In the genomic region with DNA sequence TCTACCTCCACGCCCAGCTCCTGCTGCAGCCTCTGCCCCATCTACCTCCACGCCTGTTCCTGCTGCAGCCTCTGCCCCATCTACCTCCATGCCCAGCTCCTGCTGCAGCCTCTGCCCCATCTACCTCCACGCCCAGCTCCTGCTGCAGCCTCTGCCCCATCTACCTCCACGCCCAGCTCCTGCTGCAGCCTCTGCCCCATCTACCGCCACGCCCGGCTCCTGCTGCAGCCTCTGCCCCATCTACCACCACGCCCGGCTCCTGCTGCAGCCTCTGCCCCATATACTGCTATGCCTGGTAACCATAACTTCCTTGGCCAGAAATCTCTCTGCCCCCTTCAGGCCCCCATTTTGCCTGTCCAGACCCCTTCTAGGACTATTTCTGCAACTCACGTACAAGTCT, we compare ENCODE assay signal across 14 cellular contexts. TPM values are rescaled to one million over a fixed set of nuclear protein-coding genes. Genes with fewer than 3 reads are reported as not detected.
A peak's percentile ranks its signal among the peaks of the same experiment; 100 is the strongest.
DNase-seq lines count a peak whose midpoint lies in the region; ATAC-seq, FAIRE-seq and TF ChIP-seq lines count a peak whose summit lies in the region.
"Not testable (repeated sequence)": the region's sequence is repeated elsewhere in the genome, so short reads cannot be mapped to it uniquely, and the experiment has no call there.
"Had no signal": no experiment of that assay in that cellular context is flagged by ENCODE, and none has a peak within 500 bp of the region (broad histone marks: within the 10 kb centered on the region; RNA-seq: fewer than 3 reads in every experiment).

No MANE protein-coding gene starts in this region.

- TF ChIP-seq CTCF in CD4-positive, alpha-beta T cell (IDR thresholded peaks at IDR 0.05); mucosa of descending colon (IDR thresholded peaks at IDR 0.05): not testable (repeated sequence)

- not testable (repeated sequence) for FAIRE-seq in small intestine (lab: Jason Lieb, UNC)
- FAIRE-seq in urothelium cell line (lab: Jason Lieb, UNC): peak; percentile 13

- peaks cover 17% of the 10 kb centered on the region for H3K36me3 Mint-ChIP-seq in CD4-positive, alpha-beta T cell (ENCODE audit: low read depth)
- not testable (repeated sequence) for H3K36me3 Mint-ChIP-seq in T-cell
- peaks cover 29% of the 10 kb centered on the region for H3K36me3 Mint-ChIP-seq in activated CD4-positive, alpha-beta T cell treated with anti-CD3 and anti-CD28 coated beads, Interleukin-2, amount 10 ng/mL, durations not matched to agents 24 days and 14 days (ENCODE audit: low read depth)
- peaks cover 42% of the 10 kb centered on the region for H3K36me3 Mint-ChIP-seq in activated T-helper 17 cell treated with anti-CD3 and anti-CD28 coated beads, Interleukin-2, amount 50 U/mL, for 72 hours (ENCODE audit: low read depth)
- peaks cover 56% of the 10 kb centered on the region for H3K36me3 Mint-ChIP-seq in effector memory CD8-positive, alpha-beta T cell (ENCODE audit: insufficient read depth)

- POLR2A ChIA-PET in CD4-positive, alpha-beta T cell (lab: Charles Lee): interaction anchor here (1.1 to 3.0 kb wide), 2 partner anchors 11 to 13 kb away, joined by 4 to 22 read pairs; partner anchors contain the start of gene ADAM8
- POLR2A ChIA-PET in T-cell (lab: Charles Lee): interaction anchor here in 1 of 2 donors (0.7 kb wide), 1 partner anchor 8 kb away, joined by 3 read pairs; no protein-coding TSS in a partner anchor

- peak overlapping the region; percentile 73 for H3K4me3 Mint-ChIP-seq in CD4-positive, alpha-beta T cell
- H3K4me3 Mint-ChIP-seq in T-cell: peak overlapping the region in 1 of 3 donors; percentile 57
- peak overlapping the region; percentile 60 for H3K4me3 Mint-ChIP-seq in activated CD4-positive, alpha-beta T cell treated with anti-CD3 and anti-CD28 coated beads, Interleukin-2, amount 10 ng/mL, durations not matched to agents 24 days and 14 days
- not testable (repeated sequence) for H3K4me3 Mint-ChIP-seq in activated T-helper 17 cell treated with anti-CD3 and anti-CD28 coated beads, Interleukin-2, amount 50 U/mL, for 72 hours
- peak overlapping the region; percentile 62 to 64 for H3K4me3 Mint-ChIP-seq in effector memory CD8-positive, alpha-beta T cell

- DNase-seq in CD4-positive, alpha-beta T cell; T-cell; activated CD4-positive, alpha-beta T cell treated with anti-CD3 and anti-CD28 coated beads, Interleukin-2, amount 10 ng/mL, durations not matched to agents 24 days and 14 days; effector memory CD8-positive, alpha-beta T cell; urothelium cell line (ENCODE audit: low spot score): not testable (repeated sequence)
- peak in 2 of 3 donors; percentile 65 to 71 for DNase-seq in mucosa of descending colon
- DNase-seq in small intestine: peak; percentile 63

- H3K4me1 Mint-ChIP-seq in CD4-positive, alpha-beta T cell (ENCODE audit: low read depth): peaks cover 52% of the 10 kb centered on the region
- H3K4me1 Mint-ChIP-seq in T-cell: peaks cover 43 to 52% (median 46%) of the 10 kb centered on the region in 3 donors
- peaks cover 40% of the 10 kb centered on the region for H3K4me1 Mint-ChIP-seq in activated CD4-positive, alpha-beta T cell treated with anti-CD3 and anti-CD28 coated beads, Interleukin-2, amount 10 ng/mL, durations not matched to agents 24 days and 14 days
- H3K4me1 Mint-ChIP-seq in activated T-helper 17 cell treated with anti-CD3 and anti-CD28 coated beads, Interleukin-2, amount 50 U/mL, for 72 hours: not testable (repeated sequence)
- H3K4me1 Mint-ChIP-seq in effector memory CD8-positive, alpha-beta T cell (ENCODE audit: low read depth in 2 of 2): peaks cover 38 to 45% of the 10 kb centered on the region in 2 donors

- H3K27ac ChIP-seq in CD4-positive, alpha-beta T cell (ENCODE audit: low read depth, low read length); small intestine (ENCODE audit: low read depth in 1 of 2, low read length in 1 of 2): not testable (repeated sequence)

- intact Hi-C loops in CD4-positive, alpha-beta T cell (cut with DNase I, micrococcal nuclease): loop anchor here in 1 of 2 experiments (10.0 kb wide), 1 partner anchor 960 kb away; the partner anchor contains the start of gene STK32C
- intact Hi-C loops in activated CD4-positive, alpha-beta T cell treated with anti-CD3 and anti-CD28 coated beads, Interleukin-2, amount 10 ng/mL, durations not matched to agents 24 days and 14 days (cut with micrococcal nuclease); mucosa of descending colon (cut with DNase I, micrococcal nuclease): not testable (repeated sequence)

- H3K27ac Mint-ChIP-seq in CD4-positive, alpha-beta T cell: peak overlapping the region; percentile 56
- peak overlapping the region; percentile 69 to 76 for H3K27ac Mint-ChIP-seq in T-cell
- H3K27ac Mint-ChIP-seq in activated CD4-positive, alpha-beta T cell treated with anti-CD3 and anti-CD28 coated beads, Interleukin-2, amount 10 ng/mL, durations not matched to agents 24 days and 14 days: not testable (repeated sequence)
- H3K27ac Mint-ChIP-seq in activated T-helper 17 cell treated with anti-CD3 and anti-CD28 coated beads, Interleukin-2, amount 50 U/mL, for 72 hours: peak overlapping the region; percentile 41
- H3K27ac Mint-ChIP-seq in effector memory CD8-positive, alpha-beta T cell: peak overlapping the region in 1 of 2 donors; percentile 75

- not testable (repeated sequence) for H3K9me3 ChIP-seq in CD4-positive, alpha-beta T cell (ENCODE audit: control insufficient read depth, low read length); mucosa of descending colon; small intestine (ENCODE audit: control insufficient read depth, low read depth)

- not testable (repeated sequence) for H3K4me3 ChIP-seq in mucosa of descending colon; small intestine (ENCODE audit: low read depth in 1 of 2, low read length in 2 of 2)

- H3K27me3 ChIP-seq in CD4-positive, alpha-beta T cell (ENCODE audit: control insufficient read depth, insufficient read depth, low read length); small intestine (ENCODE audit: control insufficient read depth in 2 of 2, insufficient read depth in 2 of 2, low read length in 2 of 2): not testable (repeated sequence)

- not testable (repeated sequence) for H3K27me3 Mint-ChIP-seq in CD4-positive, alpha-beta T cell; T-cell; activated CD4-positive, alpha-beta T cell treated with anti-CD3 and anti-CD28 coated beads, Interleukin-2, amount 10 ng/mL, durations not matched to agents 24 days and 14 days; activated T-helper 17 cell treated with anti-CD3 and anti-CD28 coated beads, Interleukin-2, amount 50 U/mL, for 72 hours; effector memory CD8-positive, alpha-beta T cell

- CTCF ChIA-PET in CD4-positive, alpha-beta T cell (lab: Charles Lee); T-cell (lab: Charles Lee): not testable (repeated sequence)

- ATAC-seq in CD4-positive, alpha-beta T cell (ENCODE audit: poor library complexity); T-cell (replicated peaks in 1 of 4); activated T-helper 17 cell treated with anti-CD3 and anti-CD28 coated beads, Interleukin-2, amount 50 U/mL, for 72 hours (replicated peaks); effector memory CD8-positive, alpha-beta T cell (replicated peaks); mucosa of descending colon: not testable (repeated sequence)

- H3K4me1 ChIP-seq in mucosa of descending colon (ENCODE audit: low read depth): peaks cover 31% of the 10 kb centered on the region
- H3K4me1 ChIP-seq in small intestine (ENCODE audit: control insufficient read depth in 2 of 2, insufficient read depth in 1 of 2, low read depth in 1 of 2, low read length in 1 of 2): not testable (repeated sequence)

- H3K9me3 Mint-ChIP-seq in CD4-positive, alpha-beta T cell; T-cell; activated CD4-positive, alpha-beta T cell treated with anti-CD3 and anti-CD28 coated beads, Interleukin-2, amount 10 ng/mL, durations not matched to agents 24 days and 14 days; activated T-helper 17 cell treated with anti-CD3 and anti-CD28 coated beads, Interleukin-2, amount 50 U/mL, for 72 hours; effector memory CD8-positive, alpha-beta T cell: not testable (repeated sequence)

- H3K36me3 ChIP-seq in mucosa of descending colon (ENCODE audit: low read depth); small intestine (ENCODE audit: control insufficient read depth in 2 of 2, insufficient read depth in 2 of 2, low read length in 2 of 2): not testable (repeated sequence)

- 17 to 57% (median 31%) methylated on average over 8 to 10 of the region's 10 CpGs for WGBS in small intestine, 3 donors

RNA-seq across cellular contexts. Expression of gene ADAM8, which starts 11.6 kb away (rescaled TPM):
- 10 to 100 TPM; 95.6 to 95.9 TPM for total RNA-seq in CD4-positive, alpha-beta T cell
- total RNA-seq in T-cell: 100 to 1,000 TPM in 3 of 5 donors, 10 to 100 TPM in 2; 80.5 to 142 (median 107) TPM
- total RNA-seq in activated CD4-positive, alpha-beta T cell treated with anti-CD3 and anti-CD28 coated beads, Interleukin-2, amount 10 ng/mL, durations not matched to agents 24 days and 14 days: 143 and 165 TPM in 2 replicates
- 100 to 1,000 TPM in 1 of 2 donors, 10 to 100 TPM in 1; 83.7 to 336 TPM for total RNA-seq in activated T-helper 17 cell treated with anti-CD3 and anti-CD28 coated beads, Interleukin-2, amount 50 U/mL, for 72 hours
- total RNA-seq in mucosa of descending colon: 1 to 10 TPM; 4.8 to 7.0 (median 5.2) TPM
- polyA plus RNA-seq in small intestine: 1 to 10 TPM in 2 of 3 donors, under 1 TPM in 1; 0.67 to 2.5 (median 1.6) TPM

RNA-seq across cellular contexts. Expression of gene VENTX, which starts 27.4 kb away (rescaled TPM):
- total RNA-seq in CD4-positive, alpha-beta T cell: under 1 TPM; 0.11 to 0.14 TPM
- total RNA-seq in T-cell (under 1 TPM in 3 of 5 donors, not detected in 2; 0.12 to 0.13 (median 0.12) TPM), mucosa of descending colon (1 to 10 TPM in 1 of 3 donors, under 1 TPM in 2; 0.09 to 1.2 (median 0.36) TPM)
- total RNA-seq in activated CD4-positive, alpha-beta T cell treated with anti-CD3 and anti-CD28 coated beads, Interleukin-2, amount 10 ng/mL, durations not matched to agents 24 days and 14 days: not detected in 2 replicates
- under 1 TPM in 1 of 2 donors, not detected in 1; 0.21 TPM for total RNA-seq in activated T-helper 17 cell treated with anti-CD3 and anti-CD28 coated beads, Interleukin-2, amount 50 U/mL, for 72 hours
- polyA plus RNA-seq in small intestine: under 1 TPM in 1 of 3 donors, not detected in 2; 0.19 TPM
- total RNA-seq: A172; CD8-positive, alpha-beta T cell; G401; GM12878; HFFc6 had no signal

RNA-seq across cellular contexts. Expression of gene UTF1, which starts 35.0 kb away (rescaled TPM):
- not detected for total RNA-seq in CD4-positive, alpha-beta T cell
- total RNA-seq in T-cell (under 1 TPM in 1 of 5 donors, not detected in 4; 0.23 TPM), mucosa of descending colon (not detected)
- 0.17 and 0.19 TPM in 2 replicates for total RNA-seq in activated CD4-positive, alpha-beta T cell treated with anti-CD3 and anti-CD28 coated beads, Interleukin-2, amount 10 ng/mL, durations not matched to agents 24 days and 14 days
- total RNA-seq in activated T-helper 17 cell treated with anti-CD3 and anti-CD28 coated beads, Interleukin-2, amount 50 U/mL, for 72 hours: not detected
- not detected for polyA plus RNA-seq in small intestine
- total RNA-seq: A172; CD8-positive, alpha-beta T cell; G401; GM12878; HFFc6; HT1080 had no signal
- polyA plus RNA-seq: GM12878 had no signal

RNA-seq across cellular contexts. Expression of gene TUBGCP2, which starts 43.6 kb away (rescaled TPM):
- total RNA-seq in CD4-positive, alpha-beta T cell: 10 to 100 TPM; 89.3 to 94.2 TPM
- total RNA-seq in T-cell: 10 to 100 TPM; 64.5 to 80.8 (median 72.7) TPM
- 65.3 and 70.6 TPM in 2 replicates for total RNA-seq in activated CD4-positive, alpha-beta T cell treated with anti-CD3 and anti-CD28 coated beads, Interleukin-2, amount 10 ng/mL, durations not matched to agents 24 days and 14 days
- 10 to 100 TPM; 47.8 to 55.8 TPM for total RNA-seq in activated T-helper 17 cell treated with anti-CD3 and anti-CD28 coated beads, Interleukin-2, amount 50 U/mL, for 72 hours
- total RNA-seq in mucosa of descending colon: 10 to 100 TPM; 48.1 to 63.4 (median 58.8) TPM
- 100 to 1,000 TPM in 2 of 3 donors, 10 to 100 TPM in 1; 43.1 to 173 (median 126) TPM for polyA plus RNA-seq in small intestine

RNA-seq across cellular contexts. Expression of gene ZNF511, which starts 43.7 kb away (rescaled TPM):
- total RNA-seq in CD4-positive, alpha-beta T cell: 10 to 100 TPM; 38.1 to 40.9 TPM
- 10 to 100 TPM; 35.2 to 44.7 (median 36.8) TPM for total RNA-seq in T-cell
- 83.8 and 87.2 TPM in 2 replicates for total RNA-seq in activated CD4-positive, alpha-beta T cell treated with anti-CD3 and anti-CD28 coated beads, Interleukin-2, amount 10 ng/mL, durations not matched to agents 24 days and 14 days
- 10 to 100 TPM; 52.8 to 74.2 TPM for total RNA-seq in activated T-helper 17 cell treated with anti-CD3 and anti-CD28 coated beads, Interleukin-2, amount 50 U/mL, for 72 hours
- total RNA-seq in mucosa of descending colon: 10 to 100 TPM; 39.1 to 54.0 (median 42.7) TPM
- polyA plus RNA-seq in small intestine: 10 to 100 TPM; 43.8 to 61.5 (median 53.9) TPM

Comparison
In these comparisons a context has a peak if more than half of its experiments do, and no peak if none do; other contexts are left out.
1. RNA of gene ADAM8, which starts 11.6 kb away (total RNA-seq): 83.7 to 336 TPM in activated T-helper 17 cell treated with anti-CD3 and anti-CD28 coated beads, Interleukin-2, amount 50 U/mL, for 72 hours, 143 to 165 TPM in activated CD4-positive, alpha-beta T cell treated with anti-CD3 and anti-CD28 coated beads, Interleukin-2, amount 10 ng/mL, durations not matched to agents 24 days and 14 days, 80.5 to 142 TPM in T-cell and 95.6 to 95.9 TPM in CD4-positive, alpha-beta T cell; 4.8 to 7.0 TPM in mucosa of descending colon; every median in the first group is over 10 times any median in the second.